Comparison of ENCODE assay signal across 20 cellular contexts in the genomic region with DNA sequence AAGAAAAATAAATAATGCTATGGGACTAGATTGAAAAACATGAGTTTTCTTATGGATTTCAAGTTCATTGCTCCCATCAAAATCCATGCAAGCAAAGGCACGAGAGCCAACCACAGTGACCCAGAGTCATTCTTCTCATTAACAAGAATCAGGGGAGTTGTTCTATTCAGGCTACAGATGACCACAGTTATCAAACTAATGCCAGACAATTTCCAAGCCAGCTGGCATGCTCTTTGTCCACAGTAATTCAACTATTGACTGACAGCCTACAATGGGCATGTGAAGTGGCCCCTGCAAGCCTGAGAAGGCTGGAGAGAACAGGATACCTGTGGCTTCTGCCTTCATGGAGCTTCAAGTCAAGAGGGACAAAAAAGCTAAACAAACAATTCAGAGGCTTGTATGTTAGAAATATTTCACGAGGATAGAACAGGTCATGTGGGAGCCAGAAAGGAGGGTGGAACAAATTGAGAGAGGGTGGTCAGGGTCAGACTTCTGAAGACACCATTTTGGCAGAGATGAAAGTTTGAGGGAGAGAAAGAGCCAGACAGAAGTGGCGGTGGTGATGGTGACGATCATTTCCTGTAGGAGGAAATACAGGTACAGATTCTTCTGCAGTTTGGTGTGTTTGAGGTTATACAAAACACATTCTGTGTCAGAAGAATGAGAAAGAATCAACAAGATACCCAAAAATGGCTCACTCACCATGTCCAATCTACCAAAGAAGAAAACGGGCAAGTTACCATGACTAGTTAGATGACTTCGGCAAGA.
DNase-seq lines count a peak whose midpoint lies in the region; ATAC-seq lines count a peak whose summit lies in the region.
"Had no signal": no experiment of that assay in that cellular context is flagged by ENCODE, and none has a peak within 500 bp of the region (broad histone marks: within the 10 kb centered on the region; RNA-seq: fewer than 3 reads in every experiment).

No MANE protein-coding gene starts in this region.

- POLR2A ChIA-PET in T-cell (lab: Charles Lee): no interaction called here

- peaks cover 27% of the 10 kb centered on the region for H3K4me1 Mint-ChIP-seq in activated T-cell treated with anti-CD3 and anti-CD28 coated beads, Interleukin-2, amount 50 U/mL, for 72 hours (ENCODE audit: low read depth)
- peaks cover 35 to 38% (median 38%) of the 10 kb centered on the region in 3 donors for H3K4me1 Mint-ChIP-seq in T-cell
- H3K4me1 Mint-ChIP-seq in central memory CD8-positive, alpha-beta T cell: peaks cover 14% of the 10 kb centered on the region
- H3K4me1 Mint-ChIP-seq in stimulated activated effector memory CD8-positive, alpha-beta T cell treated with anti-CD3 and anti-CD28 coated beads, Interleukin-12 subunit alpha, Interleukin-12 subunit beta, amount 100 ng/mL, for 72 hours: peaks cover 15% of the 10 kb centered on the region

- peak in 1 of 2 donors; percentile 54 for ATAC-seq in activated T-cell treated with anti-CD3 and anti-CD28 coated beads, Interleukin-2, amount 50 U/mL, for 72 hours (replicated peaks in 1 of 2)
- peak; percentile 61 to 92 (median 85) for ATAC-seq in T-cell (replicated peaks in 1 of 4)
- ATAC-seq in central memory CD8-positive, alpha-beta T cell (replicated peaks; ENCODE audit: extremely low read depth, poor library complexity, severe bottlenecking): peak; percentile 88
- ATAC-seq in stimulated activated effector memory CD8-positive, alpha-beta T cell treated with anti-CD3 and anti-CD28 coated beads, Interleukin-12 subunit alpha, Interleukin-12 subunit beta, amount 100 ng/mL, for 72 hours: peak; percentile 78
- ATAC-seq: upper lobe of right lung had no signal

- no peaks in the 10 kb centered on the region for H3K27me3 Mint-ChIP-seq in activated T-cell treated with anti-CD3 and anti-CD28 coated beads, Interleukin-2, amount 50 U/mL, for 72 hours (ENCODE audit: low read depth)
- no peaks in the 10 kb centered on the region for H3K27me3 Mint-ChIP-seq in T-cell
- H3K27me3 Mint-ChIP-seq in central memory CD8-positive, alpha-beta T cell: no peaks in the 10 kb centered on the region

- DNase-seq in activated T-cell treated with anti-CD3 and anti-CD28 coated beads, Interleukin-2, amount 50 U/mL, for 72 hours: no peak
- DNase-seq in activated T-cell treated with anti-CD3 and anti-CD28 coated beads, Interleukin-2, amount 50 U/mL, for 1 hour: no peak
- DNase-seq in T-cell (peak in 23 of 34 experiments; percentile 4 to 66 (median 19)), superior temporal gyrus (ENCODE audit: extremely low spot score) (no peak), NCI-H446 (lab: John Stamatoyannopoulos, UW) (no peak)
- DNase-seq in central memory CD8-positive, alpha-beta T cell (ENCODE audit: low spot score in 2 of 2): peak in 1 of 2 donors; percentile 14
- DNase-seq in stimulated activated effector memory CD8-positive, alpha-beta T cell treated with anti-CD3 and anti-CD28 coated beads, Interleukin-12 subunit alpha, Interleukin-12 subunit beta, amount 100 ng/mL, for 72 hours (ENCODE audit: low spot score in 2 of 2): no peak
- no peak for DNase-seq in stimulated activated CD4-positive, alpha-beta T cell treated with anti-CD3 and anti-CD28 coated beads, Interleukin-12 subunit alpha, Interleukin-12 subunit beta, amount 100 ng/mL, for 4 hours
- DNase-seq: activated CD4-positive, alpha-beta T cell treated with anti-CD3 and anti-CD28 coated beads, Interleukin-2, amount 50 U/mL, for 4 hours; DMS153; NCI-H1105; NCI-H2029 treated with DMSO at 0.1 percent for 48 hours; NCI-H226; NCI-H774; occipital lobe; PC-9; SJCRH30; stimulated activated CD4-positive, alpha-beta T cell treated with anti-CD3 and anti-CD28 coated beads, Interleukin-4, amount 100 ng/mL, for 24 hours; upper lobe of right lung had no signal

- peak overlapping the region; percentile 21 for H3K27ac Mint-ChIP-seq in activated T-cell treated with anti-CD3 and anti-CD28 coated beads, Interleukin-2, amount 50 U/mL, for 72 hours
- H3K27ac Mint-ChIP-seq in T-cell: peak overlapping the region; percentile 81 to 93
- peak overlapping the region; percentile 26 for H3K27ac Mint-ChIP-seq in central memory CD8-positive, alpha-beta T cell (ENCODE audit: low read depth)
- peak overlapping the region; percentile 70 for H3K27ac Mint-ChIP-seq in stimulated activated effector memory CD8-positive, alpha-beta T cell treated with anti-CD3 and anti-CD28 coated beads, Interleukin-12 subunit alpha, Interleukin-12 subunit beta, amount 100 ng/mL, for 72 hours
- H3K27ac Mint-ChIP-seq: activated T-helper 1 cell treated with anti-CD3 and anti-CD28 coated beads, Interleukin-12 subunit alpha, Interleukin-12 subunit beta, Interleukin-2, Interleukin-4 antibody, amounts not matched to agents 30 ng/mL and 10 ng/mL and 1 ng/mL, durations not matched to agents 14 hours and 24 hours and 36 hours had no signal

- H3K36me3 Mint-ChIP-seq in activated T-cell treated with anti-CD3 and anti-CD28 coated beads, Interleukin-2, amount 50 U/mL, for 72 hours (ENCODE audit: insufficient read depth in 2 of 2): peaks cover 16 to 48% of the 10 kb centered on the region in 2 donors
- peaks cover 12% of the 10 kb centered on the region for H3K36me3 Mint-ChIP-seq in T-cell
- no peaks in the 10 kb centered on the region for H3K36me3 Mint-ChIP-seq in central memory CD8-positive, alpha-beta T cell (ENCODE audit: insufficient read depth)
- H3K36me3 Mint-ChIP-seq in stimulated activated effector memory CD8-positive, alpha-beta T cell treated with anti-CD3 and anti-CD28 coated beads, Interleukin-12 subunit alpha, Interleukin-12 subunit beta, amount 100 ng/mL, for 72 hours: no peaks in the 10 kb centered on the region

- peak overlapping the region; percentile 11 to 26 for H3K4me3 Mint-ChIP-seq in activated T-cell treated with anti-CD3 and anti-CD28 coated beads, Interleukin-2, amount 50 U/mL, for 72 hours
- H3K4me3 Mint-ChIP-seq in T-cell: peak overlapping the region in 2 of 3 donors; percentile 11 to 25
- H3K4me3 Mint-ChIP-seq in central memory CD8-positive, alpha-beta T cell: peak overlapping the region; percentile 2
- peak overlapping the region; percentile 22 for H3K4me3 Mint-ChIP-seq in stimulated activated effector memory CD8-positive, alpha-beta T cell treated with anti-CD3 and anti-CD28 coated beads, Interleukin-12 subunit alpha, Interleukin-12 subunit beta, amount 100 ng/mL, for 72 hours
- H3K4me3 Mint-ChIP-seq: activated T-helper 1 cell treated with anti-CD3 and anti-CD28 coated beads, Interleukin-12 subunit alpha, Interleukin-12 subunit beta, Interleukin-2, Interleukin-4 antibody, amounts not matched to agents 30 ng/mL and 10 ng/mL and 1 ng/mL, durations not matched to agents 14 hours and 24 hours and 36 hours had no signal

- CTCF ChIA-PET in T-cell (lab: Charles Lee): interaction anchor here in 1 of 2 donors (0.6 to 1.1 kb wide), 3 partner anchors 22 to 94 kb away, joined by 4 to 6 read pairs (median 4); no protein-coding TSS in a partner anchor

- peaks cover 17 to 18% of the 10 kb centered on the region in 2 donors for H3K9me3 Mint-ChIP-seq in activated T-cell treated with anti-CD3 and anti-CD28 coated beads, Interleukin-2, amount 50 U/mL, for 72 hours
- H3K9me3 Mint-ChIP-seq in T-cell: peaks cover 4 to 23% (median 8%) of the 10 kb centered on the region in 3 donors
- no peaks in the 10 kb centered on the region for H3K9me3 Mint-ChIP-seq in central memory CD8-positive, alpha-beta T cell
- peaks cover 7% of the 10 kb centered on the region for H3K9me3 Mint-ChIP-seq in stimulated activated effector memory CD8-positive, alpha-beta T cell treated with anti-CD3 and anti-CD28 coated beads, Interleukin-12 subunit alpha, Interleukin-12 subunit beta, amount 100 ng/mL, for 72 hours

Comparison
In these comparisons a context has a peak if more than half of its experiments do, and no peak if none do; other contexts are left out.
1. DNase-seq: peak in T-cell (23 of 34); none in activated T-cell treated with anti-CD3 and anti-CD28 coated beads, Interleukin-2, amount 50 U/mL, for 72 hours (0 of 2), activated T-cell treated with anti-CD3 and anti-CD28 coated beads, Interleukin-2, amount 50 U/mL, for 1 hour (single experiment), stimulated activated effector memory CD8-positive, alpha-beta T cell treated with anti-CD3 and anti-CD28 coated beads, Interleukin-12 subunit alpha, Interleukin-12 subunit beta, amount 100 ng/mL, for 72 hours (0 of 2), stimulated activated CD4-positive, alpha-beta T cell treated with anti-CD3 and anti-CD28 coated beads, Interleukin-12 subunit alpha, Interleukin-12 subunit beta, amount 100 ng/mL, for 4 hours (single experiment), superior temporal gyrus (single experiment) and NCI-H446 (0 of 2).
2. H3K27ac Mint-ChIP-seq: peak in every context shown above with its lines; median percentile 87 in T-cell; 70 in stimulated activated effector memory CD8-positive, alpha-beta T cell treated with anti-CD3 and anti-CD28 coated beads, Interleukin-12 subunit alpha, Interleukin-12 subunit beta, amount 100 ng/mL, for 72 hours; 26 in central memory CD8-positive, alpha-beta T cell; 21 in activated T-cell treated with anti-CD3 and anti-CD28 coated beads, Interleukin-2, amount 50 U/mL, for 72 hours.
3. Peak in every context shown above with its lines, with median percentiles within 50 percentile points of each other: H3K4me3 Mint-ChIP-seq.